8 cellular contexts compared by ENCODE assay signal in genomic region chr7:37448057-37448636, GRCh38. TPM values are rescaled to one million over a fixed set of nuclear protein-coding genes. Genes with fewer than 3 reads are reported as not detected.
DNase-seq lines count a peak whose midpoint lies in the region; ATAC-seq, FAIRE-seq and TF ChIP-seq lines count a peak whose summit lies in the region.

No MANE protein-coding gene starts in this region.

- no peak for TF ChIP-seq CTCF in colonic mucosa (IDR thresholded peaks at IDR 0.05)
- TF ChIP-seq CTCF in lower lobe of right lung (IDR thresholded peaks at IDR 0.05), result no peak

- no peak for TF ChIP-seq POLR2A in GM12892 (IDR thresholded peaks at IDR 0.05; ENCODE audit: low read depth, low read length)

- H3K36me3 ChIP-seq in SK-N-MC (ENCODE audit: insufficient read depth, low read length) (no peaks in the 10 kb centered on the region), colonic mucosa (no peaks in the 10 kb centered on the region), lower lobe of right lung (no peaks in the 10 kb centered on the region)

- H3K27ac ChIP-seq in SK-N-MC, result no peak overlapping the region
- H3K27ac ChIP-seq in colonic mucosa, result peak overlapping the region; percentile 83
- H3K27ac ChIP-seq in lower lobe of right lung, result peak overlapping the region; percentile 97
- peak overlapping the region; percentile 85 for H3K27ac ChIP-seq in temporal lobe (ENCODE audit: low read depth, low read length)

- peaks cover 12% of the 10 kb centered on the region for H3K27me3 ChIP-seq in colonic mucosa
- no peaks in the 10 kb centered on the region for H3K27me3 ChIP-seq in lower lobe of right lung (ENCODE audit: low read depth)

- H3K9ac ChIP-seq in SK-N-MC (ENCODE audit: insufficient read length) (no peak overlapping the region), colonic mucosa (ENCODE audit: low read depth in 2 of 2, low read length in 2 of 2) (peak overlapping the region; percentile 62 to 87)

- ATAC-seq in lower lobe of right lung, result peak; percentile 61 to 63

- H3K4me3 ChIP-seq in SK-N-MC (peak overlapping the region; percentile 52; the same call in 1 of the 2 replicates), colonic mucosa (peak overlapping the region; percentile 65), lower lobe of right lung (peak overlapping the region; percentile 79)

- no peaks in the 10 kb centered on the region for H3K4me1 ChIP-seq in colonic mucosa
- peaks cover 43% of the 10 kb centered on the region for H3K4me1 ChIP-seq in lower lobe of right lung

- POLR2A ChIA-PET in HEK293T (lab: Yijun Ruan, JAX), result no interaction called here

- DNase-seq in GM12892 (ENCODE audit: insufficient read length), result peak; percentile 36
- DNase-seq in HEK293T (ENCODE audit: extremely low spot score), result peak; percentile 23
- DNase-seq in SK-N-MC (ENCODE audit: low read depth, low spot score), result no peak
- DNase-seq in colonic mucosa, result no peak
- no peak for DNase-seq in lower lobe of right lung
- DNase-seq in NCI-H128 (lab: John Stamatoyannopoulos, UW; ENCODE audit: unreplicated experiment), result no peak
- no peak for DNase-seq in midbrain (lab: John Stamatoyannopoulos, UW)

- H3K9me3 ChIP-seq in SK-N-MC (ENCODE audit: low read depth, low read length), result no peaks in the 10 kb centered on the region
- no peaks in the 10 kb centered on the region for H3K9me3 ChIP-seq in colonic mucosa
- H3K9me3 ChIP-seq in lower lobe of right lung, result no peaks in the 10 kb centered on the region

- intact Hi-C loops in colonic mucosa (cut with DNase I), result no loop called here
- intact Hi-C loops in lower lobe of right lung (cut with DNase I), result no loop called here

- CTCF ChIA-PET in HEK293T (lab: Yijun Ruan, JAX), result interaction anchor here (1.5 kb wide), 1 partner anchor 47 kb away, joined by 4 read pairs; no protein-coding TSS in a partner anchor

- no peak for FAIRE-seq in GM12892 (lab: Jason Lieb, UNC)

TF ChIP-seq in HEK293T, 16 proteins besides CTCF, POLR2A, EP300 and RAD21:
- TF ChIP-seq NFRKB (IDR thresholded peaks at IDR 0.05), result no peak
- no peak for TF ChIP-seq FOXK2 (IDR thresholded peaks at IDR 0.05)
- no peak for TF ChIP-seq ZNF384 (IDR thresholded peaks at IDR 0.05)
- TF ChIP-seq BHLHE40 (IDR thresholded peaks at IDR 0.05; ENCODE audit: borderline replicate concordance), result no peak
- TF ChIP-seq SUZ12 (IDR thresholded peaks at IDR 0.05), result no peak
- TF ChIP-seq, protein P1, sequence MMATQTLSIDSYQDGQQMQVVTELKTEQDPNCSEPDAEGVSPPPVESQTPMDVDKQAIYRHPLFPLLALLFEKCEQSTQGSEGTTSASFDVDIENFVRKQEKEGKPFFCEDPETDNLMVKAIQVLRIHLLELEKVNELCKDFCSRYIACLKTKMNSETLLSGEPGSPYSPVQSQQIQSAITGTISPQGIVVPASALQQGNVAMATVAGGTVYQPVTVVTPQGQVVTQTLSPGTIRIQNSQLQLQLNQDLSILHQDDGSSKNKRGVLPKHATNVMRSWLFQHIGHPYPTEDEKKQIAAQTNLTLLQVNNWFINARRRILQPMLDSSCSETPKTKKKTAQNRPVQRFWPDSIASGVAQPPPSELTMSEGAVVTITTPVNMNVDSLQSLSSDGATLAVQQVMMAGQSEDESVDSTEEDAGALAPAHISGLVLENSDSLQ (IDR thresholded peaks at IDR 0.05), result no peak
- TF ChIP-seq ELF4 (IDR thresholded peaks at IDR 0.05), result no peak
- TF ChIP-seq FOXM1 (IDR thresholded peaks at IDR 0.05; ENCODE audit: borderline replicate concordance), result no peak
- no peak for TF ChIP-seq ARNT (IDR thresholded peaks at IDR 0.05)
- no peak for TF ChIP-seq LEF1 (IDR thresholded peaks at IDR 0.05; ENCODE audit: borderline replicate concordance)
- TF ChIP-seq L3MBTL2 (conservative IDR thresholded peaks at IDR 0.05), result no peak
- TF ChIP-seq HDGF (IDR thresholded peaks at IDR 0.05; ENCODE audit: borderline replicate concordance), result no peak
- TF ChIP-seq FOXA1 (IDR thresholded peaks at IDR 0.05), result no peak
- TF ChIP-seq SP1 (IDR thresholded peaks at IDR 0.05), result no peak

RNA-seq across cellular contexts. Expression of gene ELMO1, which starts 0.5 kb away (rescaled TPM):
- 64.2 TPM for polyA plus RNA-seq in GM12892 (2012; ENCODE audit: missing spikeins)
- total RNA-seq in colonic mucosa, result 1 to 10 TPM; 4.2 to 4.7 TPM
- 60.1 TPM for total RNA-seq in lower lobe of right lung
- 59.3 TPM for total RNA-seq in temporal lobe

Comparison
In these comparisons a context has a peak if more than half of its experiments do, and no peak if none do; other contexts are left out.
1. DNase-seq: peak in GM12892 (single experiment) and HEK293T (single experiment); none in SK-N-MC (single experiment), colonic mucosa (single experiment), lower lobe of right lung (single experiment), NCI-H128 (single experiment) and midbrain (single experiment).
2. RNA of gene ELMO1, which starts 0.5 kb away (total RNA-seq): 60.1 TPM in lower lobe of right lung (single experiment) and 59.3 TPM in temporal lobe (single experiment); 4.2 to 4.7 TPM in colonic mucosa; every median in the first group is over 10 times any median in the second.
3. Peak in every context shown above with its lines, with median percentiles within 50 percentile points of each other: H3K4me3 ChIP-seq.